ENCODE assay signal across 15 cellular contexts in genomic region chr2:127807678-127808353, GRCh38. TPM values are rescaled to one million over a fixed set of nuclear protein-coding genes. Genes with fewer than 3 reads are reported as not detected.
DNase-seq lines count a peak whose midpoint lies in the region; ATAC-seq, FAIRE-seq and TF ChIP-seq lines count a peak whose summit lies in the region.
"Had no signal": no experiment of that assay in that cellular context is flagged by ENCODE, and none has a peak within 500 bp of the region (broad histone marks: within the 10 kb centered on the region; RNA-seq: fewer than 3 reads in every experiment).

No MANE protein-coding gene starts in this region.

- no peaks in the 10 kb centered on the region for H3K27me3 Mint-ChIP-seq in Calu3 (ENCODE audit: unreplicated experiment)
- no peaks in the 10 kb centered on the region for H3K27me3 Mint-ChIP-seq in nephron (ENCODE audit: low read depth)

- H3K36me3 Mint-ChIP-seq in Calu3 (ENCODE audit: insufficient read depth, unreplicated experiment) (peaks cover 38% of the 10 kb centered on the region), nephron (ENCODE audit: low read depth) (peaks cover 13% of the 10 kb centered on the region)

- H3K9ac ChIP-seq in MM.1S (ENCODE audit: low read length) = no peak overlapping the region
- no peak overlapping the region for H3K9ac ChIP-seq in GM12878 (ENCODE audit: control insufficient read depth, insufficient read depth, low read length)

- CTCF ChIA-PET in Calu3 (lab: Charles Lee) (no interaction called here), GM12878 (lab: Yijun Ruan, JAX) (interaction anchor here (0.6 to 1.7 kb wide), 4 partner anchors 8 to 51 kb away, joined by 3 to 7 read pairs (median 3); no protein-coding TSS in a partner anchor)

- 0 out of 2 replicates have a peak, but pooled peaks cover under 1% of the 10 kb centered on the region for H3K36me3 ChIP-seq in MM.1S (replicated peaks; ENCODE audit: insufficient read depth, low read length)
- peaks cover 0 to 1% of the 10 kb centered on the region in 2 experiments; a peak in 1 of 4 replicates for H3K36me3 ChIP-seq in GM12878 (ENCODE audit: control insufficient read depth in 2 of 2, insufficient read depth in 2 of 2, low read length in 1 of 2)
- H3K36me3 ChIP-seq: ascending aorta, pancreas, transverse colon had no signal

- TF ChIP-seq EP300 in GM12878 (IDR thresholded peaks at IDR 0.05; ENCODE audit: borderline replicate concordance in 1 of 2, control insufficient read depth in 1 of 2, low read depth in 2 of 2, low read length in 2 of 2) = no peak

- no peak overlapping the region for H3K27ac Mint-ChIP-seq in Calu3 (ENCODE audit: unreplicated experiment)
- H3K27ac Mint-ChIP-seq in nephron = peak overlapping the region; percentile 41 to 79 (median 72)

- peaks cover 45% of the 10 kb centered on the region; the same call in 1 of the 2 replicates for H4K20me1 ChIP-seq in MM.1S (ENCODE audit: insufficient read depth, low read length)
- H4K20me1 ChIP-seq in GM12878 (ENCODE audit: control insufficient read depth, insufficient read depth) = 0 out of 2 replicates have a peak, but pooled peaks cover 3% of the 10 kb centered on the region

- RAD21 ChIA-PET in GM12878 (lab: Charles Lee; ENCODE audit: unreplicated experiment) = interaction anchor here (0.8 to 1.9 kb wide), 5 partner anchors 14 to 59 kb away, joined by 3 to 4 read pairs (median 3); no protein-coding TSS in a partner anchor

- no peak for TF ChIP-seq POLR2A in GM12878 (IDR thresholded peaks at IDR 0.05; ENCODE audit: low read depth, low read length)

- intact Hi-C loops in Calu3 (cut with micrococcal nuclease; ENCODE audit: unreplicated experiment) (loop anchor here (5.0 kb wide), 2 partner anchors 46 to 71 kb away; no protein-coding TSS in a partner anchor), GM12878 (cut with micrococcal nuclease; ENCODE audit: unreplicated experiment) (loop anchor here (10.0 kb wide), 1 partner anchor 283 kb away; the partner anchor contains the start of gene IWS1)

- H3K9me3 Mint-ChIP-seq in Calu3 (ENCODE audit: low read depth, unreplicated experiment) (no peaks in the 10 kb centered on the region), nephron (no peaks in the 10 kb centered on the region)

- FAIRE-seq in GM12878 (lab: Jason Lieb, UNC) = no peak
- FAIRE-seq: pancreas had no signal

- DNase-seq in Calu3 (no peak), MM.1S (no peak), GM12878 (ENCODE audit: low read depth, low spot score) (no peak), SIG-M5 treated with dmso at 0.1 percent for 504 hours (lab: John Stamatoyannopoulos, UW; ENCODE audit: unreplicated experiment) (no peak), DMS153 (lab: John Stamatoyannopoulos, UW) (no peak)
- DNase-seq in activated CD4-positive, CD25-positive, alpha-beta regulatory T cell treated with anti-CD3 and anti-CD28 coated beads, Interleukin-2, amount 50 U/mL, for 72 hours = no peak
- DNase-seq: erythroblast; islet precursor cell; KG1; pancreas; stimulated activated CD4-positive, alpha-beta T cell treated with anti-CD3 and anti-CD28 coated beads, Interleukin-4, amount 100 ng/mL, for 4 hours; transverse colon had no signal

- BruUV-seq in Calu3 (replicated peaks; lab: Mats Ljungman, UMichigan) = TSS peak; percentile 1
- BruUV-seq in GM12878 (replicated peaks; lab: Mats Ljungman, UMichigan) = no TSS peak

- SMC1A ChIA-PET in GM12878 (lab: Charles Lee; ENCODE audit: uncharacterized antibody, unreplicated experiment) = interaction anchor here (0.8 to 3.8 kb wide), 16 partner anchors 9 to 283 kb away, joined by 3 to 19 read pairs (median 4); partner anchors contain the start of genes POLR2D and UGGT1

- peaks cover 45% of the 10 kb centered on the region for H3F3A ChIP-seq in MM.1S (ENCODE audit: insufficient read depth, low read length)

- peak overlapping the region; percentile 16 for H3K4me3 Mint-ChIP-seq in Calu3 (ENCODE audit: low read depth, unreplicated experiment)
- peak overlapping the region; percentile 70 to 83 (median 79) for H3K4me3 Mint-ChIP-seq in nephron

- H2AFZ ChIP-seq in MM.1S (ENCODE audit: low read length) (no peak overlapping the region), GM12878 (ENCODE audit: control insufficient read depth, low read depth, low read length) (no peak overlapping the region)

- H3K27ac ChIP-seq in MM.1S (ENCODE audit: low read length) (no peak overlapping the region), GM12878 (ENCODE audit: control insufficient read depth, insufficient read depth) (no peak overlapping the region)
- H3K27ac ChIP-seq: ascending aorta, transverse colon had no signal

- peaks cover 30% of the 10 kb centered on the region for H3K4me1 Mint-ChIP-seq in Calu3 (ENCODE audit: low read depth, unreplicated experiment)
- H3K4me1 Mint-ChIP-seq in nephron = peaks cover 53% of the 10 kb centered on the region

- no peaks in the 10 kb centered on the region for H3K9me3 ChIP-seq in MM.1S (replicated peaks; ENCODE audit: insufficient read depth, low read length)
- H3K9me3 ChIP-seq in GM12878 (replicated peaks; ENCODE audit: control insufficient read depth, insufficient read depth, low read length) = no peaks in the 10 kb centered on the region
- H3K9me3 ChIP-seq: ascending aorta, pancreas, transverse colon had no signal

- H3K79me2 ChIP-seq in MM.1S (ENCODE audit: low read length) = peaks cover 88% of the 10 kb centered on the region
- peaks cover 78% of the 10 kb centered on the region for H3K79me2 ChIP-seq in GM12878 (ENCODE audit: control insufficient read depth, insufficient read depth, low read length)

- peak overlapping the region; percentile 31; the same call in 1 of the 2 replicates for H3K4me2 ChIP-seq in MM.1S (ENCODE audit: low read depth, low read length)
- H3K4me2 ChIP-seq in GM12878 (ENCODE audit: control insufficient read depth, insufficient read depth) = peak overlapping the region; percentile 66

- in situ Hi-C loops in GM12878 (cut with MboI) = no loop called here

- ATAC-seq in GM12878 (no peak), HG02610 (IDR thresholded peaks at IDR 0.05; ENCODE audit: unreplicated experiment) (no peak)
- ATAC-seq: pancreas had no signal

- H3K4me3 ChIP-seq in MM.1S (ENCODE audit: low read length) (no peak overlapping the region), GM12878 (peak overlapping the region; percentile 84)
- H3K4me3 ChIP-seq: ascending aorta, pancreas, transverse colon had no signal

- WGBS in GM12878 (ENCODE audit: insufficient coverage, insufficient replicate concordance, low lambda C conversion rate, missing lambda C conversion rate) = 96% methylated on average over 3 of the region's 3 CpGs

- TF ChIP-seq CTCF in Calu3 (IDR thresholded peaks at IDR 0.05; ENCODE audit: unreplicated experiment) (no peak), MM.1S (IDR thresholded peaks at IDR 0.05; ENCODE audit: low read length) (no peak), GM12878 (IDR thresholded peaks at IDR 0.05 in 2 of 3, conservative IDR thresholded peaks at IDR 0.05 in 1 of 3; ENCODE audit: control insufficient read depth in 2 of 3, extremely low read depth in 1 of 3, insufficient read depth in 1 of 3, low read depth in 3 of 3, low read length in 3 of 3) (no peak), nephron (IDR thresholded peaks at IDR 0.05; ENCODE audit: unreplicated experiment in 3 of 3) (no peak)

- POLR2A ChIA-PET in GM12878 (lab: Charles Lee) = interaction anchor here (0.7 to 4.6 kb wide), 5 partner anchors 12 to 106 kb away, joined by 3 to 50 read pairs (median 4); partner anchors contain the start of gene SFT2D3

- H3K4me1 ChIP-seq in MM.1S (ENCODE audit: low read length) (peaks cover 48% of the 10 kb centered on the region), GM12878 (ENCODE audit: control insufficient read depth, insufficient read depth, low read length) (peaks cover 6% of the 10 kb centered on the region)

- H3K9me2 ChIP-seq in MM.1S (replicated peaks; ENCODE audit: insufficient read depth, low read length) = no peaks in the 10 kb centered on the region

- TF ChIP-seq RAD21 in GM12878 (IDR thresholded peaks at IDR 0.05; ENCODE audit: insufficient read depth, low read depth, low read length) = no peak

- no peaks in the 10 kb centered on the region for H3K27me3 ChIP-seq in MM.1S (replicated peaks; ENCODE audit: insufficient read depth, low read length)
- no peaks in the 10 kb centered on the region for H3K27me3 ChIP-seq in GM12878 (replicated peaks in 1 of 2; ENCODE audit: control insufficient read depth in 2 of 2, insufficient read depth in 2 of 2, low read length in 1 of 2)
- H3K27me3 ChIP-seq: ascending aorta, pancreas, transverse colon had no signal

RNA-seq across cellular contexts. Expression of gene WDR33, which starts 3.2 kb away (rescaled TPM):
- total RNA-seq in Calu3 (2022) (61.1 and 64.7 TPM in 2 replicates), GM12878 (2014; rRNA removed) (34.0 and 36.8 TPM in 2 replicates), GM12878 (2014; rRNA removed; fragmentation: Illumina TruSeq; extraction: Trizol) (34.9 and 35.5 TPM in 2 replicates), GM12878 (2021) (53.2 and 61.2 TPM in 2 replicates)
- total RNA-seq in GM12878 (2013; cell fraction: nucleolus; rRNA removed) = 327 and 331 TPM in 2 replicates
- 15.3 TPM for polyA plus RNA-seq in GM12878 (2011; ENCODE audit: low read depth)
- polyA plus RNA-seq in GM12878 (2011; rRNA removed) (63.8 and 88.4 TPM in 2 replicates), GM12878 (2014; fragmentation: Illumina TruSeq; extraction: Trizol) (38.2 and 42.4 TPM in 2 replicates), GM12878 (2014; fragmentation: Nextera tagmentation; extraction: Ambion mirVana) (10 to 100 TPM; 31.9 to 53.0 TPM), GM12878 (2014; rRNA removed) (29.2 and 30.8 TPM in 2 replicates), GM12878 (2016; fragmentation: Nextera tagmentation; extraction: Ambion mirVana) (10 to 100 TPM; 60.3 to 73.8 TPM)
- 20.2 and 23.9 TPM in 2 replicates for polyA plus RNA-seq in GM12878 (2011; cell fraction: cytosol; rRNA removed)
- 40.2 and 47.9 TPM in 2 replicates for polyA plus RNA-seq in GM12878 (2011; cell fraction: nucleus; rRNA removed)
- 21.5 and 25.2 TPM in 2 replicates for polyA plus RNA-seq in GM12878 (2012)
- polyA minus RNA-seq in GM12878 (2011; rRNA and poly(A)+ RNA removed) = 47.6 and 82.6 TPM in 2 replicates
- 18.7 and 18.8 TPM in 2 replicates for polyA minus RNA-seq in GM12878 (2011; cell fraction: cytosol; rRNA and poly(A)+ RNA removed)
- polyA minus RNA-seq in GM12878 (2011; cell fraction: nucleus; rRNA and poly(A)+ RNA removed) = 44.9 and 64.4 TPM in 2 replicates

RNA-seq across cellular contexts. Expression of gene POLR2D, which starts 50.1 kb away (rescaled TPM):
- total RNA-seq in Calu3 (2022) (51.2 and 56.4 TPM in 2 replicates), GM12878 (2014; rRNA removed) (26.4 and 26.6 TPM in 2 replicates), GM12878 (2014; rRNA removed; fragmentation: Illumina TruSeq; extraction: Trizol) (27.2 and 27.5 TPM in 2 replicates), GM12878 (2021) (47.8 and 49.5 TPM in 2 replicates)
- total RNA-seq in GM12878 (2013; cell fraction: nucleolus; rRNA removed) = 20.9 and 22.7 TPM in 2 replicates
- polyA plus RNA-seq in GM12878 (2011; ENCODE audit: low read depth) = 26.5 TPM
- polyA plus RNA-seq in GM12878 (2011; rRNA removed) (30.4 and 32.0 TPM in 2 replicates), GM12878 (2014; fragmentation: Illumina TruSeq; extraction: Trizol) (53.7 and 61.9 TPM in 2 replicates), GM12878 (2014; fragmentation: Nextera tagmentation; extraction: Ambion mirVana) (10 to 100 TPM; 27.2 to 31.8 TPM), GM12878 (2014; rRNA removed) (29.5 and 32.1 TPM in 2 replicates), GM12878 (2016; fragmentation: Nextera tagmentation; extraction: Ambion mirVana) (10 to 100 TPM; 73.9 to 84.8 TPM)
- 28.1 and 33.4 TPM in 2 replicates for polyA plus RNA-seq in GM12878 (2011; cell fraction: cytosol; rRNA removed)
- 11.8 and 12.8 TPM in 2 replicates for polyA plus RNA-seq in GM12878 (2011; cell fraction: nucleus; rRNA removed)
- 34.7 and 36.2 TPM in 2 replicates for polyA plus RNA-seq in GM12878 (2012)
- polyA minus RNA-seq in GM12878 (2011; rRNA and poly(A)+ RNA removed) = 26.6 and 33.6 TPM in 2 replicates
- 7.6 and 8.6 TPM in 2 replicates for polyA minus RNA-seq in GM12878 (2011; cell fraction: cytosol; rRNA and poly(A)+ RNA removed)
- 2.3 and 4.1 TPM in 2 replicates for polyA minus RNA-seq in GM12878 (2011; cell fraction: nucleus; rRNA and poly(A)+ RNA removed)
